8 cellular contexts compared by ENCODE assay signal in the genomic region with DNA sequence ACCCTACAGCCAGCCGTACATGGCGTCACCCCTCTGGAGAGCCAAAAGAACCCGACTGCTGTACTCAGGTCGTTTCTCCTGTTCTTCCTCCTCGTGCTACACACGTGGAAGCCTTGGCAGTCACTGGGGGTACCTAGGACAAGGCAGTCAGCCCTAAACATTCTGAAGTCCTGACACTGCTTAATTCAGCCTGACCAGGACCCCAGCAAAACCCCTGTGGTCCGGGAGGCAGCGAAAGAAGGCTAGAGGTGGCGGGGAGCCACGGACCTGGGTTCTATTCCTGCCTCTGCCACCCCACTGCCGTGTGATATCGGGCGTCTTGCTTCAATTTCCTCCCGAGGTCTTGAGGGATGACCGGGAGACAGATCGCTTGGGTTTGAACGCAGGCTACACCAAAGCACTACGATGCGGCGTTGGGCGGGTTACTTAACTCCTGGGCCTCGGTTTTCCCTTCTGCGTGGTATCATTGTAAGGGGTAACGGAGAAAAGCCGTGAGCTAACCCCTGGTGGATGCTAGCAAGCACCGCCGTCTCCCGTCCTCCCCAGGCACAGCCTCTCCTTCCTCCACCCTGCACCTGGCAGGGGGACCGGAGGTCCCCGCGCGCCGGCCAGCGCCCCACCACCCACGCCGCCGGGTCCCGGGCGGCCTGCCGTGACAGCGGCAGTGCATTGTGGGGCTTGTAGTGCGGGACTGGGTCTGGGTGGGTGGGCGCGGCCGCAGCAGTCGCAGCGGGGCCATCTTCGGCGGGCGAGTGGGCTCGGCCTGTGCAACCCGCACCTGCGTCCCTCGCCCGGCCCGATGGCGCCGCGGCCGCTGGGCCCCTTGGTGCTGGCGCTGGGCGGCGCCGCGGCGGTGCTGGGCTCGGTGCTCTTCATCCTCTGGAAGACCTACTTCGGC. TPM values are rescaled to one million over a fixed set of nuclear protein-coding genes. Genes with fewer than 3 reads are reported as not detected.
A peak's percentile ranks its signal among the peaks of the same experiment; 100 is the strongest.
DNase-seq lines count a peak whose midpoint lies in the region; ATAC-seq, FAIRE-seq and TF ChIP-seq lines count a peak whose summit lies in the region.

Gene ARL10, plus strand, starts transcription at position 723 of the 898 bp plus-strand sequence. Its CDS starts 77 bp downstream, at position 800.

- no peak for FAIRE-seq in H54 (lab: Jason Lieb, UNC)

- peaks cover under 1% of the 10 kb centered on the region; the same call in 1 of the 2 replicates for H4K20me1 ChIP-seq in OCI-LY3 (ENCODE audit: insufficient read depth, low read length)

- H3K36me3 ChIP-seq in OCI-LY3 (replicated peaks; ENCODE audit: low read depth, low read length) = no peaks in the 10 kb centered on the region
- peaks cover 0 to 30% (median 0%) of the 10 kb centered on the region in 3 donors for H3K36me3 ChIP-seq in tibial nerve

- no peak within 1 kb of the TSS for H3K27ac ChIP-seq in OCI-LY3 (ENCODE audit: low read length)
- H3K27ac ChIP-seq in tibial nerve = peak within 1 kb of the TSS; percentile 63 to 87 (median 82)

- H3K9me3 ChIP-seq in OCI-LY3 (ENCODE audit: insufficient read depth, low read length) = no peaks in the 10 kb centered on the region
- no peaks in the 10 kb centered on the region for H3K9me3 ChIP-seq in tibial nerve

- peaks cover 0 to 3% of the 10 kb centered on the region in 2 donors for H3K36me3 Mint-ChIP-seq in CD14-positive monocyte
- H3K36me3 Mint-ChIP-seq in activated naive CD4-positive, alpha-beta T cell treated with anti-CD3 and anti-CD28 coated beads, Interleukin-2, amount 10 ng/mL, durations not matched to agents 7 days and 5 days = peaks cover 17% of the 10 kb centered on the region
- peaks cover 14% of the 10 kb centered on the region for H3K36me3 Mint-ChIP-seq in osteocyte (ENCODE audit: unreplicated experiment)

- peaks cover 16% of the 10 kb centered on the region for H3K79me2 ChIP-seq in OCI-LY3 (ENCODE audit: low read length)

- peak within 1 kb of the TSS; percentile 65 for H3K9ac ChIP-seq in OCI-LY3 (ENCODE audit: low read length)

- H3K4me1 ChIP-seq in OCI-LY3 (ENCODE audit: low read length) (peaks cover 13% of the 10 kb centered on the region), tibial nerve (peaks cover 0 to 26% (median 13%) of the 10 kb centered on the region in 4 donors)

- H3K4me3 Mint-ChIP-seq in CD14-positive monocyte (peak within 1 kb of the TSS; percentile 72 to 84), osteocyte (ENCODE audit: unreplicated experiment) (peak within 1 kb of the TSS; percentile 72)
- peak within 1 kb of the TSS; percentile 73 for H3K4me3 Mint-ChIP-seq in activated naive CD4-positive, alpha-beta T cell treated with anti-CD3 and anti-CD28 coated beads, Interleukin-2, amount 10 ng/mL, durations not matched to agents 7 days and 5 days

- intact Hi-C loops in CD14-positive monocyte (cut with micrococcal nuclease) (no loop called here), Right ventricle myocardium inferior (cut with DNase I) (loop anchor here (5.0 to 10.0 kb wide), 2 partner anchors 130 to 177 kb away; partner anchors contain the start of gene SIMC1)

- peak in 1 of 2 donors; percentile 10 for TF ChIP-seq POLR2A in tibial nerve (IDR thresholded peaks at IDR 0.05)
- no peak for TF ChIP-seq POLR2A in H54 (IDR thresholded peaks at IDR 0.05; ENCODE audit: low read depth, low read length)

- peak within 1 kb of the TSS; percentile 83 for H3K4me3 ChIP-seq in OCI-LY3 (ENCODE audit: low read length)
- peak within 1 kb of the TSS; percentile 61 to 92 (median 82) for H3K4me3 ChIP-seq in tibial nerve

- H3K4me2 ChIP-seq in OCI-LY3 (ENCODE audit: low read length) = peak within 1 kb of the TSS; percentile 75

- ATAC-seq in GM21723 (IDR thresholded peaks at IDR 0.05; ENCODE audit: unreplicated experiment) (peak; percentile 34), Right ventricle myocardium inferior (peak; percentile 57)

- H3K27me3 ChIP-seq in OCI-LY3 (ENCODE audit: low read depth, low read length) = no peaks in the 10 kb centered on the region
- H3K27me3 ChIP-seq in tibial nerve = no peaks in the 10 kb centered on the region

- H3K27ac Mint-ChIP-seq in CD14-positive monocyte (no peak within 1 kb of the TSS), osteocyte (ENCODE audit: unreplicated experiment) (peak within 1 kb of the TSS; percentile 38)
- H3K27ac Mint-ChIP-seq in activated naive CD4-positive, alpha-beta T cell treated with anti-CD3 and anti-CD28 coated beads, Interleukin-2, amount 10 ng/mL, durations not matched to agents 7 days and 5 days = peak within 1 kb of the TSS; percentile 24

- H3K9me3 Mint-ChIP-seq in CD14-positive monocyte = peaks cover 0 to 20% (median 4%) of the 10 kb centered on the region in 7 donors
- no peaks in the 10 kb centered on the region for H3K9me3 Mint-ChIP-seq in activated naive CD4-positive, alpha-beta T cell treated with anti-CD3 and anti-CD28 coated beads, Interleukin-2, amount 10 ng/mL, durations not matched to agents 7 days and 5 days
- H3K9me3 Mint-ChIP-seq in osteocyte (ENCODE audit: unreplicated experiment) = no peaks in the 10 kb centered on the region

- H3K4me1 Mint-ChIP-seq in CD14-positive monocyte (peaks cover 22% of the 10 kb centered on the region), osteocyte (ENCODE audit: unreplicated experiment) (peaks cover 13% of the 10 kb centered on the region)
- peaks cover 36% of the 10 kb centered on the region for H3K4me1 Mint-ChIP-seq in activated naive CD4-positive, alpha-beta T cell treated with anti-CD3 and anti-CD28 coated beads, Interleukin-2, amount 10 ng/mL, durations not matched to agents 7 days and 5 days

- TF ChIP-seq EP300 in tibial nerve (IDR thresholded peaks at IDR 0.05) = no peak

- no peak for DNase-seq in CD14-positive monocyte (ENCODE audit: low spot score)
- peak; percentile 70 for DNase-seq in activated naive CD4-positive, alpha-beta T cell treated with anti-CD3 and anti-CD28 coated beads, Interleukin-2, amount 10 ng/mL, durations not matched to agents 7 days and 5 days
- DNase-seq in Right ventricle myocardium inferior (ENCODE audit: missing footprints) = no peak
- DNase-seq in osteocyte (ENCODE audit: extremely low spot score, unreplicated experiment) = no peak
- no peak for DNase-seq in tibial nerve (ENCODE audit: low spot score in 2 of 2)
- DNase-seq in H54 (ENCODE audit: insufficient read length, low spot score) = no peak

- 12 to 32% methylated on average over 24 to 64 of the region's 68 CpGs for WGBS in tibial nerve, 2 donors

- H3K27me3 Mint-ChIP-seq in CD14-positive monocyte (ENCODE audit: low read depth in 3 of 3) (peaks cover 34 to 50% (median 40%) of the 10 kb centered on the region in 3 donors), osteocyte (ENCODE audit: unreplicated experiment) (no peaks in the 10 kb centered on the region)
- no peaks in the 10 kb centered on the region for H3K27me3 Mint-ChIP-seq in activated naive CD4-positive, alpha-beta T cell treated with anti-CD3 and anti-CD28 coated beads, Interleukin-2, amount 10 ng/mL, durations not matched to agents 7 days and 5 days

- TF ChIP-seq CTCF in CD14-positive monocyte (IDR thresholded peaks at IDR 0.05) (no peak), OCI-LY3 (IDR thresholded peaks at IDR 0.05; ENCODE audit: low read depth, low read length) (no peak), osteocyte (IDR thresholded peaks at IDR 0.05) (no peak), tibial nerve (IDR thresholded peaks at IDR 0.05) (no peak)

- CTCF ChIA-PET in activated naive CD4-positive, alpha-beta T cell treated with anti-CD3 and anti-CD28 coated beads, Interleukin-2, amount 10 ng/mL, durations not matched to agents 7 days and 5 days (lab: Charles Lee) = no interaction called here

- H2AFZ ChIP-seq in OCI-LY3 (ENCODE audit: low read depth, low read length) = peak within 1 kb of the TSS; percentile 59; the same call in 1 of the 2 replicates

RNA-seq across cellular contexts. Expression of gene ARL10, which starts in this region (rescaled TPM):
- under 1 TPM in 1 of 2 donors, not detected in 1; 0.04 TPM for polyA plus RNA-seq in CD14-positive monocyte
- total RNA-seq in Right ventricle myocardium inferior (5.4 TPM), osteocyte (25.9 and 32.8 TPM in 2 replicates), tibial nerve (10 to 100 TPM; 12.0 to 54.6 (median 16.9) TPM)

Comparison
In these comparisons a context has a peak if more than half of its experiments do, and no peak if none do; other contexts are left out.
1. H3K27ac Mint-ChIP-seq: peak in activated naive CD4-positive, alpha-beta T cell treated with anti-CD3 and anti-CD28 coated beads, Interleukin-2, amount 10 ng/mL, durations not matched to agents 7 days and 5 days (single experiment) and osteocyte (single experiment); none in CD14-positive monocyte (0 of 7).
2. Peak in every context shown above with its lines, with median percentiles within 50 percentile points of each other: H3K4me3 Mint-ChIP-seq.